23 cellular contexts compared by ENCODE assay signal in genomic region chr13:39682310-39682709, GRCh38. TPM values are rescaled to one million over a fixed set of nuclear protein-coding genes. Genes with fewer than 3 reads are reported as not detected.
DNase-seq lines count a peak whose midpoint lies in the region; ATAC-seq and TF ChIP-seq lines count a peak whose summit lies in the region.
"Had no signal": no experiment of that assay in that cellular context is flagged by ENCODE, and none has a peak within 500 bp of the region (broad histone marks: within the 10 kb centered on the region; RNA-seq: fewer than 3 reads in every experiment).

No MANE protein-coding gene starts in this region.

- peak overlapping the region in 1 of 3 donors; percentile 78 for H3K27ac Mint-ChIP-seq in CD4-positive, CD25-positive, alpha-beta regulatory T cell
- H3K27ac Mint-ChIP-seq in Calu3 (ENCODE audit: unreplicated experiment), result no peak overlapping the region
- H3K27ac Mint-ChIP-seq: activated naive CD8-positive, alpha-beta T cell treated with anti-CD3 and anti-CD28 coated beads for 36 hours; dendritic cell treated with granulocyte-macrophage colony-stimulating factor and Interleukin-4, amounts not matched to agents 40 ng/mL and 50 ng/mL, for 4 days; stimulated activated memory B cell treated with anti-CD40 and anti-IgM and Interleukin-4, amounts not matched to agents 10 μg/mL and 1 μg/mL and 100 μg/mL, for 72 hours had no signal

- H3K36me3 ChIP-seq in CD4-positive, CD25-positive, alpha-beta regulatory T cell (ENCODE audit: control insufficient read depth, insufficient read depth, low read length), result peaks cover 30% of the 10 kb centered on the region

- no peaks in the 10 kb centered on the region for H3K9me3 Mint-ChIP-seq in CD4-positive, CD25-positive, alpha-beta regulatory T cell
- H3K9me3 Mint-ChIP-seq in Calu3 (ENCODE audit: low read depth, unreplicated experiment), result no peaks in the 10 kb centered on the region
- H3K9me3 Mint-ChIP-seq: activated naive CD8-positive, alpha-beta T cell treated with anti-CD3 and anti-CD28 coated beads for 36 hours; dendritic cell treated with granulocyte-macrophage colony-stimulating factor and Interleukin-4, amounts not matched to agents 40 ng/mL and 50 ng/mL, for 4 days; neural crest cell; stimulated activated memory B cell treated with anti-CD40 and anti-IgM and Interleukin-4, amounts not matched to agents 10 μg/mL and 1 μg/mL and 100 μg/mL, for 72 hours had no signal

- H3K27ac ChIP-seq in CD4-positive, CD25-positive, alpha-beta regulatory T cell (ENCODE audit: insufficient read depth, low read length, poor library complexity, severe bottlenecking), result no peak overlapping the region
- H3K27ac ChIP-seq: BLaER1, breast epithelium, epithelial cell of prostate, tibial nerve had no signal

- CTCF ChIA-PET in Calu3 (lab: Charles Lee), result no interaction called here

- DNase-seq in CD4-positive, CD25-positive, alpha-beta regulatory T cell, result no peak
- DNase-seq in NCI-H1930 (lab: John Stamatoyannopoulos, UW), result no peak
- no peak for DNase-seq in dermis blood vessel endothelial cell
- no peak for DNase-seq in Calu3
- DNase-seq in NCI-H2171 (lab: John Stamatoyannopoulos, UW), result no peak
- DNase-seq: activated naive CD8-positive, alpha-beta T cell treated with anti-CD3 and anti-CD28 coated beads for 36 hours; DMS 273 treated with DMSO at 0.1 percent for 48 hours; foreskin melanocyte; GF-D8; left colon; NCI-H146; NCI-H2227 treated with DMSO at 0.1 percent for 48 hours; RPMI8226 had no signal

- H3K27me3 Mint-ChIP-seq in CD4-positive, CD25-positive, alpha-beta regulatory T cell, result no peaks in the 10 kb centered on the region
- no peaks in the 10 kb centered on the region for H3K27me3 Mint-ChIP-seq in Calu3 (ENCODE audit: unreplicated experiment)
- H3K27me3 Mint-ChIP-seq: activated naive CD8-positive, alpha-beta T cell treated with anti-CD3 and anti-CD28 coated beads for 36 hours; dendritic cell treated with granulocyte-macrophage colony-stimulating factor and Interleukin-4, amounts not matched to agents 40 ng/mL and 50 ng/mL, for 4 days; stimulated activated memory B cell treated with anti-CD40 and anti-IgM and Interleukin-4, amounts not matched to agents 10 μg/mL and 1 μg/mL and 100 μg/mL, for 72 hours had no signal

- peaks cover 9 to 19% (median 13%) of the 10 kb centered on the region in 4 donors for H3K4me1 Mint-ChIP-seq in CD4-positive, CD25-positive, alpha-beta regulatory T cell
- H3K4me1 Mint-ChIP-seq in Calu3 (ENCODE audit: low read depth, unreplicated experiment), result no peaks in the 10 kb centered on the region
- H3K4me1 Mint-ChIP-seq: neural crest cell had no signal

- no peak for ATAC-seq in CD4-positive, CD25-positive, alpha-beta regulatory T cell (ENCODE audit: low read depth in 2 of 2)
- ATAC-seq in GM19455 (IDR thresholded peaks at IDR 0.05; ENCODE audit: unreplicated experiment), result peak; percentile 34
- peak; percentile 42 for ATAC-seq in HG02678 (IDR thresholded peaks at IDR 0.05; ENCODE audit: unreplicated experiment)
- peak; percentile 33 for ATAC-seq in HG03354 (IDR thresholded peaks at IDR 0.05; ENCODE audit: poor library complexity, severe bottlenecking, unreplicated experiment)
- ATAC-seq: left colon had no signal

- peaks cover 19% of the 10 kb centered on the region for H3K36me3 Mint-ChIP-seq in CD4-positive, CD25-positive, alpha-beta regulatory T cell
- peaks cover 13% of the 10 kb centered on the region for H3K36me3 Mint-ChIP-seq in Calu3 (ENCODE audit: insufficient read depth, unreplicated experiment)

- H3K27me3 ChIP-seq in CD4-positive, CD25-positive, alpha-beta regulatory T cell (ENCODE audit: control insufficient read depth, insufficient read depth, low read length), result no peaks in the 10 kb centered on the region
- H3K27me3 ChIP-seq: BLaER1, breast epithelium, tibial nerve had no signal

- BruUV-seq in Calu3 (replicated peaks; lab: Mats Ljungman, UMichigan), result no TSS peak

- peaks cover 12% of the 10 kb centered on the region for H3K4me1 ChIP-seq in CD4-positive, CD25-positive, alpha-beta regulatory T cell (ENCODE audit: control insufficient read depth, insufficient read depth, low read length, poor library complexity, severe bottlenecking)
- H3K4me1 ChIP-seq: BLaER1, breast epithelium had no signal

- no peak for TF ChIP-seq CTCF in Calu3 (IDR thresholded peaks at IDR 0.05; ENCODE audit: unreplicated experiment)

- peak overlapping the region; percentile 8 for H3K4me3 ChIP-seq in CD4-positive, CD25-positive, alpha-beta regulatory T cell (ENCODE audit: low read depth, low read length)
- H3K4me3 ChIP-seq: BLaER1, breast epithelium, tibial nerve had no signal

- no peaks in the 10 kb centered on the region for H3K9me3 ChIP-seq in CD4-positive, CD25-positive, alpha-beta regulatory T cell (ENCODE audit: control insufficient read depth in 2 of 2, low read length in 2 of 2)
- H3K9me3 ChIP-seq: BLaER1, breast epithelium, tibial nerve had no signal

- peak overlapping the region in 1 of 4 donors; percentile 51 for H3K4me3 Mint-ChIP-seq in CD4-positive, CD25-positive, alpha-beta regulatory T cell
- H3K4me3 Mint-ChIP-seq in Calu3 (ENCODE audit: low read depth, unreplicated experiment), result no peak overlapping the region
- H3K4me3 Mint-ChIP-seq: activated naive CD8-positive, alpha-beta T cell treated with anti-CD3 and anti-CD28 coated beads for 36 hours; dendritic cell treated with granulocyte-macrophage colony-stimulating factor and Interleukin-4, amounts not matched to agents 40 ng/mL and 50 ng/mL, for 4 days; neural crest cell; stimulated activated memory B cell treated with anti-CD40 and anti-IgM and Interleukin-4, amounts not matched to agents 10 μg/mL and 1 μg/mL and 100 μg/mL, for 72 hours had no signal

- intact Hi-C loops in Calu3 (cut with micrococcal nuclease; ENCODE audit: unreplicated experiment), result no loop called here

RNA-seq across cellular contexts. Expression of gene COG6, which starts 26.8 kb away (rescaled TPM):
- 28.3 TPM for total RNA-seq in CD4-positive, CD25-positive, alpha-beta regulatory T cell
- polyA plus RNA-seq in CD4-positive, CD25-positive, alpha-beta regulatory T cell, result 10 to 100 TPM; 14.3 to 24.6 (median 19.5) TPM
- total RNA-seq in dermis blood vessel endothelial cell (22.3 and 25.0 TPM in 2 replicates), Calu3 (2022) (23.7 and 26.6 TPM in 2 replicates)

Comparison
In these comparisons a context has a peak if more than half of its experiments do, and no peak if none do; other contexts are left out.
1. ATAC-seq: peak in GM19455 (single experiment), HG02678 (single experiment) and HG03354 (single experiment); none in CD4-positive, CD25-positive, alpha-beta regulatory T cell (0 of 2).